Comparison of ENCODE assay signal across 16 cellular contexts in the genomic region with DNA sequence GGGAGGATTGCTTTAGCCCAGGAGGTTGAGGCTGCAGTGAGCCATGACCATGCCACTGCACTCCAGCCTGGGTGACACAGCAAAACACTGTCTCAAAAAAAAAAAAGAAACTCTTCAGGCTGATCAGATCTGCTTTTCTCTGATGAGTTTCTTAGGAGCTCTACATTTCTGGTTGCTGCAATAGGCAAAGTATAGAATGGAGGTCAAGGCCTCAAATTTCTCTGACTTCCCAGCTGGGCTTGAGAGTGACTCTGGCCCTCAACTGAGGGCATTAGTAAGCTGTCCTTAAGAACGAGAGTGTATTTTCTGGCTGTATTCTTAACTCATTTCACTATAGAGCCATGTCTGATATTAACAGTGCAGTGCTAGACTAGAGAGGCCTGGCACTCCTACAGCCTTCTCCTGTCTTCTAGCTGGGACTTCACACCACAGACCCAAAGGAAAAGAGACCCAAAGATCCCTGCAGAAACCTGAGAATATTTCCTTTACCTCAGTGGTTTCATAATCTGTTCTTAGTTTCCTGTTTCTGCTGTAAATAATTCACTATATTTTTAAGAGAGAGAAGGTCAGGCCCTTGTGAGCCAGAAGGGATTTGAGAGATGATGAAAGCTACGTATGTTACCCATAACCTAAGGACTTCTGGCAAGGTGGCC. TPM values are rescaled to one million over a fixed set of nuclear protein-coding genes. Genes with fewer than 3 reads are reported as not detected.
DNase-seq lines count a peak whose midpoint lies in the region; ATAC-seq and TF ChIP-seq lines count a peak whose summit lies in the region.
"Had no signal": no experiment of that assay in that cellular context is flagged by ENCODE, and none has a peak within 500 bp of the region (broad histone marks: within the 10 kb centered on the region; RNA-seq: fewer than 3 reads in every experiment).

No MANE protein-coding gene starts in this region.

- no peaks in the 10 kb centered on the region for H4K20me1 ChIP-seq in Karpas-422 (ENCODE audit: insufficient read depth, low read depth, low read length)

- no peak overlapping the region for H3K4me3 ChIP-seq in Karpas-422 (ENCODE audit: low read length)
- no peak overlapping the region for H3K4me3 ChIP-seq in parathyroid adenoma (ENCODE audit: low read depth, low read length)
- H3K4me3 ChIP-seq: dorsolateral prefrontal cortex, transverse colon had no signal

- peaks cover 7% of the 10 kb centered on the region for H3K9me3 Mint-ChIP-seq in activated T-cell treated with anti-CD3 and anti-CD28 coated beads, Interleukin-2, amount 50 U/mL, for 24 hours
- peaks cover 9% of the 10 kb centered on the region for H3K9me3 Mint-ChIP-seq in activated T-cell treated with anti-CD3 and anti-CD28 coated beads, Interleukin-2, amount 50 U/mL, for 4 hours

- no peak overlapping the region for H3K4me3 Mint-ChIP-seq in activated T-cell treated with anti-CD3 and anti-CD28 coated beads, Interleukin-2, amount 50 U/mL, for 24 hours
- no peak overlapping the region for H3K4me3 Mint-ChIP-seq in activated T-cell treated with anti-CD3 and anti-CD28 coated beads, Interleukin-2, amount 50 U/mL, for 4 hours
- H3K4me3 Mint-ChIP-seq: activated CD4-positive, alpha-beta memory T cell treated with anti-CD3 and anti-CD28 coated beads, Interleukin-2, amount 10 ng/mL, durations not matched to agents 7 days and 5 days; activated naive CD8-positive, alpha-beta T cell treated with anti-CD3 and anti-CD28 coated beads, Interleukin-2, amount 50 U/mL, for 24 hours had no signal

- ATAC-seq in GM19025 (IDR thresholded peaks at IDR 0.05; ENCODE audit: low read depth, unreplicated experiment) (peak; percentile 79), HG02642 (IDR thresholded peaks at IDR 0.05; ENCODE audit: poor library complexity, unreplicated experiment) (peak; percentile 69), GM19351 (IDR thresholded peaks at IDR 0.05; ENCODE audit: unreplicated experiment) (no peak)
- no peak for ATAC-seq in activated T-cell treated with anti-CD3 and anti-CD28 coated beads, Interleukin-2, amount 50 U/mL, for 4 hours
- ATAC-seq: activated naive CD8-positive, alpha-beta T cell treated with anti-CD3 and anti-CD28 coated beads, Interleukin-2, amount 50 U/mL, for 24 hours had no signal

- H3K79me2 ChIP-seq in Karpas-422 (ENCODE audit: low read length) (no peaks in the 10 kb centered on the region), parathyroid adenoma (no peaks in the 10 kb centered on the region)

- no peaks in the 10 kb centered on the region for H3K27me3 Mint-ChIP-seq in activated T-cell treated with anti-CD3 and anti-CD28 coated beads, Interleukin-2, amount 50 U/mL, for 24 hours
- no peaks in the 10 kb centered on the region for H3K27me3 Mint-ChIP-seq in activated T-cell treated with anti-CD3 and anti-CD28 coated beads, Interleukin-2, amount 50 U/mL, for 4 hours (ENCODE audit: low read depth)
- H3K27me3 Mint-ChIP-seq: activated CD4-positive, alpha-beta memory T cell treated with anti-CD3 and anti-CD28 coated beads, Interleukin-2, amount 10 ng/mL, durations not matched to agents 7 days and 5 days; activated naive CD8-positive, alpha-beta T cell treated with anti-CD3 and anti-CD28 coated beads, Interleukin-2, amount 50 U/mL, for 24 hours had no signal

- DNase-seq in Karpas-422: no peak
- DNase-seq in activated T-cell treated with anti-CD3 and anti-CD28 coated beads, Interleukin-2, amount 50 U/mL, for 24 hours: no peak
- DNase-seq in caudate nucleus (lab: John Stamatoyannopoulos, UW): no peak
- DNase-seq in activated T-cell treated with anti-CD3 and anti-CD28 coated beads, Interleukin-2, amount 50 U/mL, for 4 hours: no peak
- DNase-seq: activated CD4-positive, alpha-beta memory T cell treated with anti-CD3 and anti-CD28 coated beads, Interleukin-2, amount 10 ng/mL, durations not matched to agents 7 days and 5 days; activated naive CD8-positive, alpha-beta T cell treated with anti-CD3 and anti-CD28 coated beads, Interleukin-2, amount 50 U/mL, for 24 hours; Caco-2; dorsolateral prefrontal cortex; glutamatergic neuron; NCI-H774; transverse colon had no signal

- H3K9ac ChIP-seq in Karpas-422 (ENCODE audit: low read length): no peak overlapping the region
- H3K9ac ChIP-seq in parathyroid adenoma: no peak overlapping the region

- H3K4me2 ChIP-seq in Karpas-422 (ENCODE audit: low read depth, low read length, poor library complexity, severe bottlenecking) (no peak overlapping the region), parathyroid adenoma (ENCODE audit: low read length) (no peak overlapping the region)

- H2AFZ ChIP-seq in Karpas-422 (ENCODE audit: low read length) (peak overlapping the region; percentile 43; the same call in 1 of the 2 replicates), parathyroid adenoma (peak overlapping the region; percentile 66)

- H3K9me3 ChIP-seq in Karpas-422 (ENCODE audit: low read length): no peaks in the 10 kb centered on the region
- H3K9me3 ChIP-seq in parathyroid adenoma (ENCODE audit: control insufficient read depth, low read length): no peaks in the 10 kb centered on the region

- H3K4me1 ChIP-seq in Karpas-422 (ENCODE audit: low read length) (no peaks in the 10 kb centered on the region), parathyroid adenoma (no peaks in the 10 kb centered on the region)

- H3K27ac ChIP-seq in Karpas-422 (ENCODE audit: low read length): no peak overlapping the region
- no peak overlapping the region for H3K27ac ChIP-seq in parathyroid adenoma
- no peak overlapping the region for H3K27ac ChIP-seq in caudate nucleus (ENCODE audit: low read depth, low read length)
- H3K27ac ChIP-seq: dorsolateral prefrontal cortex had no signal

- peaks cover 4% of the 10 kb centered on the region for H3K4me1 Mint-ChIP-seq in activated T-cell treated with anti-CD3 and anti-CD28 coated beads, Interleukin-2, amount 50 U/mL, for 24 hours (ENCODE audit: low read depth)
- H3K4me1 Mint-ChIP-seq in activated T-cell treated with anti-CD3 and anti-CD28 coated beads, Interleukin-2, amount 50 U/mL, for 4 hours (ENCODE audit: low read depth): peaks cover 4% of the 10 kb centered on the region

- no peak for TF ChIP-seq CTCF in parathyroid adenoma (IDR thresholded peaks at IDR 0.05)

- no peaks in the 10 kb centered on the region for H3K36me3 Mint-ChIP-seq in activated T-cell treated with anti-CD3 and anti-CD28 coated beads, Interleukin-2, amount 50 U/mL, for 24 hours (ENCODE audit: low read depth)
- no peaks in the 10 kb centered on the region for H3K36me3 Mint-ChIP-seq in activated T-cell treated with anti-CD3 and anti-CD28 coated beads, Interleukin-2, amount 50 U/mL, for 4 hours (ENCODE audit: insufficient read depth)

- H3K9me2 ChIP-seq in Karpas-422 (replicated peaks; ENCODE audit: insufficient read depth, low read length): no peaks in the 10 kb centered on the region

- no peak overlapping the region for H3K27ac Mint-ChIP-seq in activated T-cell treated with anti-CD3 and anti-CD28 coated beads, Interleukin-2, amount 50 U/mL, for 24 hours
- H3K27ac Mint-ChIP-seq: activated CD4-positive, alpha-beta memory T cell treated with anti-CD3 and anti-CD28 coated beads, Interleukin-2, amount 10 ng/mL, durations not matched to agents 7 days and 5 days; activated naive CD8-positive, alpha-beta T cell treated with anti-CD3 and anti-CD28 coated beads, Interleukin-2, amount 50 U/mL, for 24 hours had no signal

- H3K27me3 ChIP-seq in Karpas-422 (ENCODE audit: low read length) (no peaks in the 10 kb centered on the region), parathyroid adenoma (ENCODE audit: control insufficient read depth, insufficient read depth, low read length) (no peaks in the 10 kb centered on the region)
- H3K27me3 ChIP-seq: dorsolateral prefrontal cortex, transverse colon had no signal

- H3K36me3 ChIP-seq in Karpas-422 (ENCODE audit: insufficient read depth, low read length) (no peaks in the 10 kb centered on the region), parathyroid adenoma (ENCODE audit: control insufficient read depth, insufficient read depth, low read length) (no peaks in the 10 kb centered on the region)
- H3K36me3 ChIP-seq: transverse colon had no signal

RNA-seq across cellular contexts. Expression of a gene that starts 2.0 kb away (rescaled TPM):
- 2.7 and 3.8 TPM in 2 replicates for total RNA-seq in Karpas-422 (2014; rRNA removed; shearing (Covaris generic); ENCODE audit: low replicate concordance)
- total RNA-seq in activated T-cell treated with anti-CD3 and anti-CD28 coated beads, Interleukin-2, amount 50 U/mL, for 4 hours: under 1 TPM; 0.41 to 0.76 (median 0.47) TPM
- total RNA-seq: Caco-2, M059J had no signal

Comparison
In these comparisons a context has a peak if more than half of its experiments do, and no peak if none do; other contexts are left out.
1. ATAC-seq: peak in GM19025 (single experiment) and HG02642 (single experiment); none in GM19351 (single experiment) and activated T-cell treated with anti-CD3 and anti-CD28 coated beads, Interleukin-2, amount 50 U/mL, for 4 hours (0 of 2).